Comparison of ENCODE assay signal across 27 cellular contexts in genomic region chr7:98346515-98347069, GRCh38. TPM values are rescaled to one million over a fixed set of nuclear protein-coding genes. Genes with fewer than 3 reads are reported as not detected.
DNase-seq lines count a peak whose midpoint lies in the region; ATAC-seq and TF ChIP-seq lines count a peak whose summit lies in the region.
"Had no signal": no experiment of that assay in that cellular context is flagged by ENCODE, and none has a peak within 500 bp of the region (broad histone marks: within the 10 kb centered on the region; RNA-seq: fewer than 3 reads in every experiment).

No MANE protein-coding gene starts in this region.

- H3K4me3 Mint-ChIP-seq in HFFc6: no peak overlapping the region
- H3K4me3 Mint-ChIP-seq in WTC11: no peak overlapping the region
- H3K4me3 Mint-ChIP-seq: CD4-positive, alpha-beta memory T cell had no signal

- H3K27me3 Mint-ChIP-seq in HFFc6 (ENCODE audit: insufficient read depth): no peaks in the 10 kb centered on the region; the same call in none of the 2 replicates
- H3K27me3 Mint-ChIP-seq in WTC11 (ENCODE audit: low read depth): no peaks in the 10 kb centered on the region

- H3K27me3 ChIP-seq in upper lobe of right lung (no peaks in the 10 kb centered on the region), brain microvascular endothelial cell (replicated peaks) (no peaks in the 10 kb centered on the region)
- H3K27me3 ChIP-seq: SJSA1 had no signal

- no peaks in the 10 kb centered on the region for H3K36me3 ChIP-seq in upper lobe of right lung
- no peaks in the 10 kb centered on the region for H3K36me3 ChIP-seq in brain microvascular endothelial cell (replicated peaks)
- H3K36me3 ChIP-seq: SJSA1 had no signal

- CTCF ChIA-PET in WTC11 (lab: Charles Lee): no interaction called here

- intact Hi-C loops in upper lobe of right lung (cut with DNase I): no loop called here

- DNase-seq in HFFc6: no peak
- DNase-seq in WTC11 (ENCODE audit: low spot score): no peak
- peak; percentile 61 for DNase-seq in myocyte (ENCODE audit: low read depth)
- DNase-seq in upper lobe of right lung: peak; percentile 26
- DNase-seq in brain microvascular endothelial cell: no peak
- DNase-seq in NCI-H524 (lab: John Stamatoyannopoulos, UW): no peak
- DNase-seq: AML-193; C1 segment of cervical spinal cord; CD4-positive, alpha-beta memory T cell; COR-L47; DMS53; GOT3; HCEC 1CT; Karpas-422; MV-4-11; NCI-H1105; NCI-H1436 treated with DMSO at 0.1 percent for 48 hours; NCI-H187 treated with DMSO at 0.1 percent for 48 hours; NCI-H2171 treated with DMSO at 0.1 percent for 48 hours; NCI-H345; NCI-H510A treated with DMSO at 0.1 percent for 48 hours; NCI-H774; PC-3 had no signal

- in situ Hi-C loops in brain microvascular endothelial cell (cut with HindIII; ENCODE audit: low pct_ligation_motif_present, low sequenced_read_pairs): no loop called here

- no peak for ATAC-seq in WTC11
- ATAC-seq in upper lobe of right lung: no peak
- no peak for ATAC-seq in GM18868 (IDR thresholded peaks at IDR 0.05; ENCODE audit: unreplicated experiment)
- ATAC-seq: A549, PC-3, Right ventricle myocardium inferior had no signal

- no peak overlapping the region for H3K4me3 ChIP-seq in upper lobe of right lung
- H3K4me3 ChIP-seq in brain microvascular endothelial cell (ENCODE audit: low read depth, low read length): no peak overlapping the region
- H3K4me3 ChIP-seq: A549, SJSA1 had no signal

- POLR2A ChIA-PET in WTC11 (lab: Charles Lee): no interaction called here

- no peak for TF ChIP-seq CTCF in HFFc6 (IDR thresholded peaks at IDR 0.05)
- no peak for TF ChIP-seq CTCF in WTC11 (IDR thresholded peaks at IDR 0.05)
- TF ChIP-seq CTCF in upper lobe of right lung (IDR thresholded peaks at IDR 0.05): no peak
- TF ChIP-seq CTCF in brain microvascular endothelial cell (IDR thresholded peaks at IDR 0.05; ENCODE audit: low read depth, low read length, missing control alignments): no peak

- peaks cover 12% of the 10 kb centered on the region for H3K36me3 Mint-ChIP-seq in HFFc6 (ENCODE audit: low read depth)
- peaks cover 10% of the 10 kb centered on the region for H3K36me3 Mint-ChIP-seq in WTC11
- H3K36me3 Mint-ChIP-seq: CD4-positive, alpha-beta memory T cell had no signal

- no peaks in the 10 kb centered on the region for H3K4me1 ChIP-seq in upper lobe of right lung
- H3K4me1 ChIP-seq: SJSA1 had no signal

- H3K27ac Mint-ChIP-seq in HFFc6: peak overlapping the region; percentile 3; the same call in 1 of the 2 replicates
- H3K27ac Mint-ChIP-seq in WTC11: peak overlapping the region; percentile 50
- H3K27ac Mint-ChIP-seq: CD4-positive, alpha-beta memory T cell had no signal

- H3K4me1 Mint-ChIP-seq in HFFc6 (ENCODE audit: low read depth) (peaks cover 17% of the 10 kb centered on the region), WTC11 (no peaks in the 10 kb centered on the region)
- H3K4me1 Mint-ChIP-seq: CD4-positive, alpha-beta memory T cell had no signal

- H3K27ac ChIP-seq in upper lobe of right lung (no peak overlapping the region), brain microvascular endothelial cell (no peak overlapping the region)
- H3K27ac ChIP-seq: A549, SJSA1 had no signal

- H3K9me3 Mint-ChIP-seq in HFFc6 (no peaks in the 10 kb centered on the region), WTC11 (no peaks in the 10 kb centered on the region)

- H3K9me3 ChIP-seq in upper lobe of right lung: no peaks in the 10 kb centered on the region
- H3K9me3 ChIP-seq: A549, SJSA1 had no signal

TF ChIP-seq in WTC11, 78 proteins besides CTCF, POLR2A, EP300 and RAD21:
- TF ChIP-seq SOX15 (CRISPR knock-in tag; IDR thresholded peaks at IDR 0.05) (no peak), NFE2L1 (CRISPR knock-in tag; IDR thresholded peaks at IDR 0.05) (no peak), ATF3 (CRISPR knock-in tag; conservative IDR thresholded peaks at IDR 0.05) (no peak), EMX1 (CRISPR knock-in tag; IDR thresholded peaks at IDR 0.05) (no peak)
- TF ChIP-seq, protein P1, sequence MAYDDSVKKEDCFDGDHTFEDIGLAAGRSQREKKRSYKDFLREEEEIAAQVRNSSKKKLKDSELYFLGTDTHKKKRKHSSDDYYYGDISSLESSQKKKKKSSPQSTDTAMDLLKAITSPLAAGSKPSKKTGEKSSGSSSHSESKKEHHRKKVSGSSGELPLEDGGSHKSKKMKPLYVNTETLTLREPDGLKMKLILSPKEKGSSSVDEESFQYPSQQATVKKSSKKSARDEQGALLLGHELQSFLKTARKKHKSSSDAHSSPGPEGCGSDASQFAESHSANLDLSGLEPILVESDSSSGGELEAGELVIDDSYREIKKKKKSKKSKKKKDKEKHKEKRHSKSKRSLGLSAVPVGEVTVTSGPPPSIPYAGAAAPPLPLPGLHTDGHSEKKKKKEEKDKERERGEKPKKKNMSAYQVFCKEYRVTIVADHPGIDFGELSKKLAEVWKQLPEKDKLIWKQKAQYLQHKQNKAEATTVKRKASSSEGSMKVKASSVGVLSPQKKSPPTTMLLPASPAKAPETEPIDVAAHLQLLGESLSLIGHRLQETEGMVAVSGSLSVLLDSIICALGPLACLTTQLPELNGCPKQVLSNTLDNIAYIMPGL (CRISPR knock-in tag; IDR thresholded peaks at IDR 0.05): no peak
TF ChIP-seq in WTC11: peak in this region for 0.

RNA-seq across cellular contexts. Expression of gene BAIAP2L1, which starts 54.3 kb away (rescaled TPM):
- 10 to 100 TPM; 12.9 to 17.5 (median 14.2) TPM for total RNA-seq in HFFc6 (2021; fragmentation: NEBNext Ultra II Directional; extraction: Animal tissue kit (Norgen Biotek cat#: 25700))
- total RNA-seq in WTC11 (2021) (35.5 to 37.5 TPM (median 36.8 TPM) in 3 replicates), myocyte (19.7 and 21.3 TPM in 2 replicates), upper lobe of right lung (22.9 TPM)
- 10.5 TPM for polyA plus RNA-seq in myocyte (2012)

Comparison
In these comparisons a context has a peak if more than half of its experiments do, and no peak if none do; other contexts are left out.
1. DNase-seq: peak in myocyte (single experiment) and upper lobe of right lung (single experiment); none in HFFc6 (single experiment), WTC11 (single experiment), brain microvascular endothelial cell (single experiment) and NCI-H524 (0 of 2).